8 cellular contexts compared by ENCODE assay signal in genomic region chr20:2873010-2873746, GRCh38. TPM values are rescaled to one million over a fixed set of nuclear protein-coding genes. Genes with fewer than 3 reads are reported as not detected.
DNase-seq lines count a peak whose midpoint lies in the region; ATAC-seq and TF ChIP-seq lines count a peak whose summit lies in the region.

PTPRA (plus strand) TSS chr20:2873481; CDS start chr20:2964278, 90,797 bp downstream.

- H3K4me1 ChIP-seq in RWPE2 (ENCODE audit: insufficient read depth, poor library complexity, severe bottlenecking), result peaks cover 7% of the 10 kb centered on the region

- H3K36me3 ChIP-seq in RWPE2 (ENCODE audit: low read depth), result no peaks in the 10 kb centered on the region; the same call in 1 of the 2 replicates

- no peaks in the 10 kb centered on the region for H3K9me3 ChIP-seq in RWPE2 (ENCODE audit: severe bottlenecking)

- H3K4me3 Mint-ChIP-seq in activated T-helper 2 cell treated with anti-CD3 and anti-CD28 coated beads, Interferon-gamma antibody, Interleukin-2, Interleukin-4, amounts not matched to agents 10 μg/mL and 5 μg/mL and 100 μg/mL, durations not matched to agents 14 hours and 24 hours and 36 hours (ENCODE audit: low read depth), result peak within 1 kb of the TSS; percentile 88
- peak within 1 kb of the TSS; percentile 93 for H3K4me3 Mint-ChIP-seq in natural killer cell treated with Interleukin-12 subunit alpha and Interleukin-12 subunit beta and Interleukin-15 and Interleukin-18, amount 100 ng/mL, for 72 hours

- DNase-seq in EH (ENCODE audit: low read depth), result peak; percentile 90
- peak; percentile 79 for DNase-seq in GOT3 (lab: John Stamatoyannopoulos, UW)
- peak; percentile 63 for DNase-seq in LNCaP clone FGC (ENCODE audit: low read depth)
- peak; percentile 92 for DNase-seq in RWPE2 (ENCODE audit: low spot score)
- DNase-seq in activated T-helper 2 cell treated with anti-CD3 and anti-CD28 coated beads, Interferon-gamma antibody, Interleukin-2, Interleukin-4, amounts not matched to agents 10 μg/mL and 5 μg/mL and 100 μg/mL, durations not matched to agents 14 hours and 24 hours and 36 hours (ENCODE audit: low spot score), result peak; percentile 90
- DNase-seq in fibroblast of peridontal ligament (ENCODE audit: extremely low read depth), result peak; percentile 85
- peak; percentile 94 for DNase-seq in natural killer cell treated with Interleukin-12 subunit alpha and Interleukin-12 subunit beta and Interleukin-15 and Interleukin-18, amount 100 ng/mL, for 72 hours (ENCODE audit: low spot score)
- DNase-seq in stimulated activated naive CD4-positive, alpha-beta T cell treated with Interleukin-2 at 50 U/mL for 16 hours (lab: John Stamatoyannopoulos, UW), result peak; percentile 86

- no peaks in the 10 kb centered on the region for H3K27me3 Mint-ChIP-seq in activated T-helper 2 cell treated with anti-CD3 and anti-CD28 coated beads, Interferon-gamma antibody, Interleukin-2, Interleukin-4, amounts not matched to agents 10 μg/mL and 5 μg/mL and 100 μg/mL, durations not matched to agents 14 hours and 24 hours and 36 hours (ENCODE audit: low read depth)
- H3K27me3 Mint-ChIP-seq in natural killer cell treated with Interleukin-12 subunit alpha and Interleukin-12 subunit beta and Interleukin-15 and Interleukin-18, amount 100 ng/mL, for 72 hours, result no peaks in the 10 kb centered on the region

- ATAC-seq in RWPE2 (ENCODE audit: low read depth), result peak; percentile 92
- peak; percentile 97 to 98 for ATAC-seq in natural killer cell treated with Interleukin-12 subunit alpha and Interleukin-12 subunit beta and Interleukin-15 and Interleukin-18, amount 100 ng/mL, for 72 hours

- peak within 1 kb of the TSS; percentile 94 for H3K27ac Mint-ChIP-seq in activated T-helper 2 cell treated with anti-CD3 and anti-CD28 coated beads, Interferon-gamma antibody, Interleukin-2, Interleukin-4, amounts not matched to agents 10 μg/mL and 5 μg/mL and 100 μg/mL, durations not matched to agents 14 hours and 24 hours and 36 hours
- H3K27ac Mint-ChIP-seq in natural killer cell treated with Interleukin-12 subunit alpha and Interleukin-12 subunit beta and Interleukin-15 and Interleukin-18, amount 100 ng/mL, for 72 hours, result peak within 1 kb of the TSS; percentile 87 to 92

- intact Hi-C loops in activated T-helper 2 cell treated with anti-CD3 and anti-CD28 coated beads, Interferon-gamma antibody, Interleukin-2, Interleukin-4, amounts not matched to agents 10 μg/mL and 5 μg/mL and 100 μg/mL, durations not matched to agents 14 hours and 24 hours and 36 hours (cut with micrococcal nuclease), result loop anchor here (1.0 to 5.0 kb wide), 5 partner anchors 33 to 172 kb away; partner anchors contain the start of genes PCED1A and VPS16

- peaks cover 30% of the 10 kb centered on the region for H3K36me3 Mint-ChIP-seq in activated T-helper 2 cell treated with anti-CD3 and anti-CD28 coated beads, Interferon-gamma antibody, Interleukin-2, Interleukin-4, amounts not matched to agents 10 μg/mL and 5 μg/mL and 100 μg/mL, durations not matched to agents 14 hours and 24 hours and 36 hours (ENCODE audit: low read depth)
- no peaks in the 10 kb centered on the region for H3K36me3 Mint-ChIP-seq in natural killer cell treated with Interleukin-12 subunit alpha and Interleukin-12 subunit beta and Interleukin-15 and Interleukin-18, amount 100 ng/mL, for 72 hours

- H3K4me3 ChIP-seq in LNCaP clone FGC (ENCODE audit: low read depth, low read length) (peak within 1 kb of the TSS; percentile 91), RWPE2 (ENCODE audit: severe bottlenecking) (peak within 1 kb of the TSS; percentile 74)

- TF ChIP-seq CTCF in LNCaP clone FGC (IDR thresholded peaks at IDR 0.05; ENCODE audit: control insufficient read depth, extremely low read depth, insufficient read depth), result no peak
- TF ChIP-seq CTCF in RWPE2 (IDR thresholded peaks at IDR 0.05; ENCODE audit: poor library complexity, severe bottlenecking), result peak; percentile 46

- H3K27ac ChIP-seq in RWPE2 (ENCODE audit: poor library complexity, severe bottlenecking), result peak within 1 kb of the TSS; percentile 18

- no peaks in the 10 kb centered on the region for H3K27me3 ChIP-seq in RWPE2 (ENCODE audit: insufficient read depth, poor library complexity, severe bottlenecking)

- no peaks in the 10 kb centered on the region for H3K9me3 Mint-ChIP-seq in activated T-helper 2 cell treated with anti-CD3 and anti-CD28 coated beads, Interferon-gamma antibody, Interleukin-2, Interleukin-4, amounts not matched to agents 10 μg/mL and 5 μg/mL and 100 μg/mL, durations not matched to agents 14 hours and 24 hours and 36 hours
- no peaks in the 10 kb centered on the region for H3K9me3 Mint-ChIP-seq in natural killer cell treated with Interleukin-12 subunit alpha and Interleukin-12 subunit beta and Interleukin-15 and Interleukin-18, amount 100 ng/mL, for 72 hours

- H3K4me1 Mint-ChIP-seq in activated T-helper 2 cell treated with anti-CD3 and anti-CD28 coated beads, Interferon-gamma antibody, Interleukin-2, Interleukin-4, amounts not matched to agents 10 μg/mL and 5 μg/mL and 100 μg/mL, durations not matched to agents 14 hours and 24 hours and 36 hours (ENCODE audit: low read depth), result peaks cover 45% of the 10 kb centered on the region
- peaks cover 49 to 50% of the 10 kb centered on the region in 2 donors for H3K4me1 Mint-ChIP-seq in natural killer cell treated with Interleukin-12 subunit alpha and Interleukin-12 subunit beta and Interleukin-15 and Interleukin-18, amount 100 ng/mL, for 72 hours (ENCODE audit: low read depth in 2 of 2)

RNA-seq across cellular contexts. Expression of gene PTPRA, which starts in this region (rescaled TPM):
- total RNA-seq in activated T-helper 2 cell treated with anti-CD3 and anti-CD28 coated beads, Interferon-gamma antibody, Interleukin-2, Interleukin-4, amounts not matched to agents 10 μg/mL and 5 μg/mL and 100 μg/mL, durations not matched to agents 14 hours and 24 hours and 36 hours, result 92.0 TPM in 2 replicates
- 10 to 100 TPM; 50.4 to 76.0 TPM for total RNA-seq in natural killer cell treated with Interleukin-12 subunit alpha and Interleukin-12 subunit beta and Interleukin-15 and Interleukin-18, amount 100 ng/mL, for 72 hours

Comparison
In these comparisons a context has a peak if more than half of its experiments do, and no peak if none do; other contexts are left out.
1. Peak in every context shown above with its lines: DNase-seq, ATAC-seq, H3K4me3 ChIP-seq and H3K27ac ChIP-seq.